Comparison of ENCODE assay signal across 1 cellular context in genomic region chr6:106165885-106166485, GRCh38.
A peak's percentile ranks its signal among the peaks of the same experiment; 100 is the strongest.
TF ChIP-seq lines count a peak whose summit lies in the region.

No MANE protein-coding gene starts in this region.

TF ChIP-seq in GM12878, 131 proteins besides CTCF, POLR2A, EP300 and RAD21 (continued from another document):
- no peak for TF ChIP-seq MLLT1 (IDR thresholded peaks at IDR 0.05)
- no peak for TF ChIP-seq NR2C1 (IDR thresholded peaks at IDR 0.05)
- peak; percentile 33; the same call in 1 of the 2 replicates for TF ChIP-seq POLR2AphosphoS5 (IDR thresholded peaks at IDR 0.05; ENCODE audit: low read length)
- 0 out of 2 replicates have a peak, but pooled peaks have one; percentile 30 for TF ChIP-seq IKZF1 (conservative IDR thresholded peaks at IDR 0.05)
- no peak for TF ChIP-seq PML (IDR thresholded peaks at IDR 0.05; ENCODE audit: low read length)
